12 cellular contexts compared by ENCODE assay signal in the genomic region with DNA sequence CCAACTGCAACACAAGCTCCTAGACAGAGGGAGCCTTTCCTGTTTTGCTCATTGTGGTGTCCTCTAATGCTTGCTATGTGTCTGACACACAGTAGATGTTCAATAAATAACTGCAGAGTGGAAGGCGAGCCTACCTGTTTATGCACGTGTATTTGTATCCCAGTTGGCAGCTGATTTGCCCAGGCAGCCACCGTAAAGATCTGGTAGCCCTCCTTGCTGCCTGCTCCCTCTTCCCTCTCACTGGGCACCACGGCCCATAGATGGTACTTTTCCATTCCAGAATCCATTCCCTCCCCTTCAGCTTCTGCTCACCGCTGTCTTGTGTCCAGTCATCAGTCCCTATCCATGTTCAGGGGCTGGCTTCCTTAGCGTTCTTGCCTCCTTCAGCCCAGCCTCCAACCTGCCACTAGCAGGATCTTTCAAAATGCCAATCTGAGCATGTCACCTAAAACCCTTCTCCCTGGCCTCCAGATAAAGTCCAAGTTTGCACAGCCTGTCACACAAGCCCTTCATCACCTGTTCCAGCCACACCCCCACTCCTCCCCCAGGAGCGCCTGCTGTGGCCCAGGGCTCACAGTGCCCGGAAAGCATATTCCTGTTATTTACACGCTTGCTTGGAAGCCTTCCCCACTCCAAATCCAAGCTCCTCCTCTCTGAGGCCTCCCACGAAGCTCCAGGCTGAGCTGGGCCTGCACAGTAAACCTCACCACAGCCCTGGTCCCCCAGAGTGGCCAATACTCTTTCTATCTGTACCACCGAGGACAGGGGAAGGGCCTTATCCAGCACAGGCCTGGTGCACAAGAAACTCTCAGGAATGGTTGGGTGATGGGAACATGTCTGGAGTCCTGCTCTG. TPM values are rescaled to one million over a fixed set of nuclear protein-coding genes. Genes with fewer than 3 reads are reported as not detected.
DNase-seq lines count a peak whose midpoint lies in the region; TF ChIP-seq lines count a peak whose summit lies in the region.
"Had no signal": no experiment of that assay in that cellular context is flagged by ENCODE, and none has a peak within 500 bp of the region (broad histone marks: within the 10 kb centered on the region; RNA-seq: fewer than 3 reads in every experiment).

No MANE protein-coding gene starts in this region.

- POLR2A ChIA-PET in RWPE1 (lab: Yijun Ruan, JAX; ENCODE audit: low non-redundant PET): no interaction called here

- H3K27me3 ChIP-seq in left ventricle myocardium inferior (ENCODE audit: low read depth) (no peaks in the 10 kb centered on the region), parathyroid adenoma (ENCODE audit: control insufficient read depth, insufficient read depth, low read length) (no peaks in the 10 kb centered on the region), WERI-Rb-1 (ENCODE audit: insufficient read depth, low read depth, severe bottlenecking) (no peaks in the 10 kb centered on the region)

- H3K4me3 ChIP-seq in left ventricle myocardium inferior: no peak overlapping the region
- no peak overlapping the region for H3K4me3 ChIP-seq in parathyroid adenoma (ENCODE audit: low read depth, low read length)
- H3K4me3 ChIP-seq in WERI-Rb-1 (ENCODE audit: low read depth, low read length): no peak overlapping the region

- no peak overlapping the region for H3K4me2 ChIP-seq in parathyroid adenoma (ENCODE audit: low read length)

- H3K4me1 ChIP-seq in left ventricle myocardium inferior: peaks cover 26% of the 10 kb centered on the region
- peaks cover 22% of the 10 kb centered on the region for H3K4me1 ChIP-seq in parathyroid adenoma

- TF ChIP-seq CTCF in RWPE1 (conservative IDR thresholded peaks at IDR 0.05; ENCODE audit: low read depth) (no peak), left ventricle myocardium inferior (IDR thresholded peaks at IDR 0.05; ENCODE audit: borderline replicate concordance) (no peak), parathyroid adenoma (IDR thresholded peaks at IDR 0.05) (no peak), WERI-Rb-1 (IDR thresholded peaks at IDR 0.05; ENCODE audit: low read depth, low read length) (no peak), glutamatergic neuron (IDR thresholded peaks at IDR 0.05; ENCODE audit: partially characterized antibody, unreplicated experiment) (no peak)

- no peak overlapping the region for H3K9ac ChIP-seq in parathyroid adenoma

- H3K27ac ChIP-seq in RWPE1: peak overlapping the region; percentile 1; the same call in 1 of the 2 replicates
- H3K27ac ChIP-seq in left ventricle myocardium inferior (replicated peaks): peak overlapping the region; percentile 60
- peak overlapping the region; percentile 43 for H3K27ac ChIP-seq in parathyroid adenoma
- no peak overlapping the region for H3K27ac ChIP-seq in WERI-Rb-1

- H3K9me3 Mint-ChIP-seq in glutamatergic neuron (ENCODE audit: unreplicated experiment): peaks cover 2% of the 10 kb centered on the region
- H3K9me3 Mint-ChIP-seq: CD4-positive, alpha-beta T cell had no signal

- no peaks in the 10 kb centered on the region for H3K9me3 ChIP-seq in left ventricle myocardium inferior (replicated peaks)
- H3K9me3 ChIP-seq in parathyroid adenoma (ENCODE audit: control insufficient read depth, low read length): no peaks in the 10 kb centered on the region
- no peaks in the 10 kb centered on the region for H3K9me3 ChIP-seq in WERI-Rb-1 (ENCODE audit: severe bottlenecking)

- no peak overlapping the region for H3K4me3 Mint-ChIP-seq in glutamatergic neuron (ENCODE audit: unreplicated experiment)
- H3K4me3 Mint-ChIP-seq: activated CD4-positive, alpha-beta T cell treated with anti-CD3 and anti-CD28 coated beads for 36 hours; activated naive CD8-positive, alpha-beta T cell treated with anti-CD3 and anti-CD28 coated beads for 36 hours; CD4-positive, alpha-beta T cell had no signal

- H3K27me3 Mint-ChIP-seq in glutamatergic neuron (ENCODE audit: unreplicated experiment): peaks cover 6% of the 10 kb centered on the region
- H3K27me3 Mint-ChIP-seq: activated CD4-positive, alpha-beta T cell treated with anti-CD3 and anti-CD28 coated beads for 36 hours; activated naive CD8-positive, alpha-beta T cell treated with anti-CD3 and anti-CD28 coated beads for 36 hours; CD4-positive, alpha-beta T cell had no signal

- intact Hi-C loops in left ventricle myocardium inferior (cut with micrococcal nuclease): no loop called here

- no peaks in the 10 kb centered on the region for H3K79me2 ChIP-seq in parathyroid adenoma

- H3K4me1 Mint-ChIP-seq in glutamatergic neuron (ENCODE audit: low read depth, unreplicated experiment): peaks cover 2% of the 10 kb centered on the region
- H3K4me1 Mint-ChIP-seq: activated CD4-positive, alpha-beta T cell treated with anti-CD3 and anti-CD28 coated beads for 36 hours; activated naive CD8-positive, alpha-beta T cell treated with anti-CD3 and anti-CD28 coated beads for 36 hours had no signal

- H3K27ac Mint-ChIP-seq in glutamatergic neuron (ENCODE audit: unreplicated experiment): no peak overlapping the region
- H3K27ac Mint-ChIP-seq: activated CD4-positive, alpha-beta T cell treated with anti-CD3 and anti-CD28 coated beads for 36 hours; activated naive CD8-positive, alpha-beta T cell treated with anti-CD3 and anti-CD28 coated beads for 36 hours; CD4-positive, alpha-beta T cell had no signal

- CTCF ChIA-PET in RWPE1 (lab: Yijun Ruan, JAX): interaction anchor here (0.7 to 1.2 kb wide), 2 partner anchors 50 to 653 kb away, joined by 3 read pairs; no protein-coding TSS in a partner anchor

- peaks cover 6% of the 10 kb centered on the region for H3K36me3 Mint-ChIP-seq in glutamatergic neuron (ENCODE audit: unreplicated experiment)
- H3K36me3 Mint-ChIP-seq: activated naive CD8-positive, alpha-beta T cell treated with anti-CD3 and anti-CD28 coated beads for 36 hours had no signal

- H3K36me3 ChIP-seq in left ventricle myocardium inferior (peaks cover 30% of the 10 kb centered on the region), parathyroid adenoma (ENCODE audit: control insufficient read depth, insufficient read depth, low read length) (no peaks in the 10 kb centered on the region), WERI-Rb-1 (no peaks in the 10 kb centered on the region)

- H2AFZ ChIP-seq in parathyroid adenoma: peak overlapping the region; percentile 51

- DNase-seq in AG08396 (ENCODE audit: low spot score) (peak; percentile 24), RWPE1 (ENCODE audit: low spot score) (no peak), left ventricle myocardium inferior (peak; percentile 27), OCI-M2 (lab: John Stamatoyannopoulos, UW; ENCODE audit: unreplicated experiment) (no peak), glomerular visceral epithelial cell (ENCODE audit: extremely low spot score) (no peak), WERI-Rb-1 (no peak), glutamatergic neuron (no peak)
- DNase-seq: activated CD4-positive, alpha-beta T cell treated with anti-CD3 and anti-CD28 coated beads for 36 hours; activated naive CD8-positive, alpha-beta T cell treated with anti-CD3 and anti-CD28 coated beads for 36 hours; CD4-positive, alpha-beta T cell; nucleus accumbens had no signal

RNA-seq across cellular contexts. Expression of a gene that starts 21.0 kb away (rescaled TPM):
- total RNA-seq in left ventricle myocardium inferior (47.5 TPM), glutamatergic neuron (ENCODE audit: unreplicated experiment) (3.0 TPM)

Comparison
In these comparisons a context has a peak if more than half of its experiments do, and no peak if none do; other contexts are left out.
1. DNase-seq: peak in AG08396 (single experiment) and left ventricle myocardium inferior (single experiment); none in RWPE1 (single experiment), OCI-M2 (single experiment), glomerular visceral epithelial cell (single experiment), WERI-Rb-1 (single experiment) and glutamatergic neuron (single experiment).
2. RNA of a gene that starts 21.0 kb away (total RNA-seq): 47.5 TPM in left ventricle myocardium inferior (single experiment); 3.0 TPM in glutamatergic neuron (single experiment); every median in the first group is over 10 times any median in the second.